8 cellular contexts compared by ENCODE assay signal in the genomic region with DNA sequence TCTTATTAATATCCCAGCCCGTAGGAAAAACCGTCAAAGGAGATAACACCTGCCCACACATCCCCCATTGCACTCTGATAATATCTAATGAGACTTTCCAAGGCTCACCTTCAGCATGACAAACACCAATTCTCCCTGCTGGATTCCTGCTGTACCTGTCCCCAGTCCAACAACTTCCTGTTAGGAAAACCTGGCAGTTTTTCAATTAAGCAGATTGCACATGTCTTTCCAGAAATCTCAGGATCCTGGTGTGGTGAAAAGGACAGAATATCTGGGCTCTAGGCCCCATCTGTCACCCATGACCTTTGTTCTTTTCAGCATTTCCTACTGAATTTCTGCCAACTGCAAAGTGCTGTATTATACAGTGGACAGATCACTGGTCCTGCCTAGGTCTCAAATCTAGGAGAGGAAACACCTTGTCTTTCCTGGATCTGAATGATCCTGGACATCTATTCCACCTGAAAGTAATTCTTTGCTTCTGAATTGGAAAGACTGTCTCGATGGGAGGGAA. TPM values are rescaled to one million over a fixed set of nuclear protein-coding genes. Genes with fewer than 3 reads are reported as not detected.
DNase-seq lines count a peak whose midpoint lies in the region; ATAC-seq, FAIRE-seq and TF ChIP-seq lines count a peak whose summit lies in the region.

No MANE protein-coding gene starts in this region.

- H3K4me1 ChIP-seq in OCI-LY3 (ENCODE audit: low read length) (peaks cover 23% of the 10 kb centered on the region), HepG2 (ENCODE audit: insufficient read depth, low read length) (peaks cover 9% of the 10 kb centered on the region), tibial artery (peaks cover 0 to 14% (median 9%) of the 10 kb centered on the region in 4 donors), Peyer's patch (peaks cover 0 to 23% (median 2%) of the 10 kb centered on the region in 4 donors)

- no peak overlapping the region for H3K4me3 Mint-ChIP-seq in activated naive CD4-positive, alpha-beta T cell treated with anti-CD3 and anti-CD28 coated beads, Interleukin-2, amount 50 U/mL, for 24 hours
- no peak overlapping the region for H3K4me3 Mint-ChIP-seq in activated naive CD4-positive, alpha-beta T cell treated with anti-CD3 and anti-CD28 coated beads for 36 hours

- TF ChIP-seq POLR2A in HepG2 (IDR thresholded peaks at IDR 0.05; ENCODE audit: insufficient read depth in 1 of 2, low read depth in 2 of 2, low read length in 2 of 2), result no peak
- TF ChIP-seq POLR2A in Peyer's patch (IDR thresholded peaks at IDR 0.05), result no peak

- no peak for TF ChIP-seq CTCF in OCI-LY3 (IDR thresholded peaks at IDR 0.05; ENCODE audit: low read depth, low read length)
- no peak for TF ChIP-seq CTCF in HepG2 (CRISPR knock-in tag; IDR thresholded peaks at IDR 0.05)
- TF ChIP-seq CTCF in tibial artery (IDR thresholded peaks at IDR 0.05), result no peak
- TF ChIP-seq CTCF in Peyer's patch (IDR thresholded peaks at IDR 0.05), result no peak

- POLR2A ChIA-PET in HepG2 (lab: Yijun Ruan, JAX), result no interaction called here

- CTCF ChIA-PET in activated naive CD4-positive, alpha-beta T cell treated with anti-CD3 and anti-CD28 coated beads for 36 hours (lab: Charles Lee), result interaction anchor here (1.4 kb wide), 1 partner anchor 211 kb away, joined by 7 read pairs; no protein-coding TSS in a partner anchor
- CTCF ChIA-PET in HepG2 (lab: Yijun Ruan, JAX; ENCODE audit: low intra/inter-chr PET ratio, low total read pairs), result interaction anchor here (1.7 to 4.1 kb wide), 5 partner anchors 439 to 516 kb away, joined by 10 to 82 read pairs (median 19); a partner anchor contains a TSS

- H3K9me3 ChIP-seq in OCI-LY3 (ENCODE audit: insufficient read depth, low read length) (no peaks in the 10 kb centered on the region), HepG2 (ENCODE audit: low read length) (no peaks in the 10 kb centered on the region), tibial artery (no peaks in the 10 kb centered on the region), Peyer's patch (no peaks in the 10 kb centered on the region)

- intact Hi-C loops in activated naive CD4-positive, alpha-beta T cell treated with anti-CD3 and anti-CD28 coated beads for 36 hours (cut with micrococcal nuclease), result loop anchor here (2.0 kb wide), 2 partner anchors 86 to 190 kb away; no protein-coding TSS in a partner anchor
- intact Hi-C loops in HepG2 (cut with micrococcal nuclease; ENCODE audit: unreplicated experiment) (no loop called here), tibial artery (cut with DNase I; ENCODE audit: low total_unique reads) (loop anchor here (2.0 to 10.0 kb wide), 3 partner anchors 438 to 584 kb away; a partner anchor contains a TSS)

- peak overlapping the region; percentile 80 for H2AFZ ChIP-seq in OCI-LY3 (ENCODE audit: low read depth, low read length)
- no peak overlapping the region for H2AFZ ChIP-seq in HepG2 (ENCODE audit: low read length)

- no peak for FAIRE-seq in HepG2 (lab: Jason Lieb, UNC)

- no peak for TF ChIP-seq RAD21 in HepG2 (CRISPR knock-in tag; IDR thresholded peaks at IDR 0.05)

- H3K9ac ChIP-seq in OCI-LY3 (ENCODE audit: low read length) (peak overlapping the region; percentile 68), HepG2 (ENCODE audit: insufficient read depth, low read depth, low read length) (no peak overlapping the region)

- TF ChIP-seq EP300 in HepG2 (IDR thresholded peaks at IDR 0.05; ENCODE audit: low read depth in 2 of 2, low read length in 2 of 2) (no peak), HepG2 (CRISPR knock-in tag; IDR thresholded peaks at IDR 0.05; ENCODE audit: borderline replicate concordance) (no peak)

- peaks cover 1% of the 10 kb centered on the region for H3K27me3 Mint-ChIP-seq in activated naive CD4-positive, alpha-beta T cell treated with anti-CD3 and anti-CD28 coated beads, Interleukin-2, amount 50 U/mL, for 24 hours
- peaks cover 5% of the 10 kb centered on the region for H3K27me3 Mint-ChIP-seq in activated naive CD4-positive, alpha-beta T cell treated with anti-CD3 and anti-CD28 coated beads for 36 hours (ENCODE audit: low read depth)

- H3K79me2 ChIP-seq in OCI-LY3 (ENCODE audit: low read length), result no peaks in the 10 kb centered on the region
- no peaks in the 10 kb centered on the region for H3K79me2 ChIP-seq in HepG2 (ENCODE audit: insufficient read depth, low read length)

- peak overlapping the region; percentile 72 for H3K4me3 ChIP-seq in OCI-LY3 (ENCODE audit: low read length)
- H3K4me3 ChIP-seq in HepG2 (replicated peaks in 1 of 3; ENCODE audit: insufficient read depth in 1 of 3, low read depth in 2 of 3, low read length in 3 of 3), result no peak overlapping the region
- H3K4me3 ChIP-seq in tibial artery, result peak overlapping the region in 1 of 2 donors; percentile 43
- no peak overlapping the region for H3K4me3 ChIP-seq in Peyer's patch

- H4K20me1 ChIP-seq in OCI-LY3 (ENCODE audit: insufficient read depth, low read length) (no peaks in the 10 kb centered on the region), HepG2 (ENCODE audit: insufficient read depth, low read length) (no peaks in the 10 kb centered on the region)

- H3K27ac ChIP-seq in OCI-LY3 (ENCODE audit: low read length), result no peak overlapping the region
- H3K27ac ChIP-seq in HepG2 (ENCODE audit: extremely low read length, insufficient read depth, low read length), result no peak overlapping the region
- H3K27ac ChIP-seq in tibial artery, result peak overlapping the region; percentile 48 to 57
- H3K27ac ChIP-seq in Peyer's patch, result peak overlapping the region in 1 of 4 donors; percentile 67

- H3K36me3 ChIP-seq in OCI-LY3 (replicated peaks; ENCODE audit: low read depth, low read length) (no peaks in the 10 kb centered on the region), HepG2 (replicated peaks in 1 of 2; ENCODE audit: control insufficient read depth in 1 of 2, insufficient read depth in 2 of 2, low read length in 2 of 2) (no peaks in the 10 kb centered on the region), tibial artery (no peaks in the 10 kb centered on the region), Peyer's patch (no peaks in the 10 kb centered on the region)

- H3K36me3 Mint-ChIP-seq in activated naive CD4-positive, alpha-beta T cell treated with anti-CD3 and anti-CD28 coated beads, Interleukin-2, amount 50 U/mL, for 24 hours, result no peaks in the 10 kb centered on the region
- H3K36me3 Mint-ChIP-seq in activated naive CD4-positive, alpha-beta T cell treated with anti-CD3 and anti-CD28 coated beads for 36 hours (ENCODE audit: low read depth), result no peaks in the 10 kb centered on the region

- H3K27me3 ChIP-seq in OCI-LY3 (ENCODE audit: low read depth, low read length) (no peaks in the 10 kb centered on the region), HepG2 (ENCODE audit: control insufficient read depth in 1 of 2, insufficient read depth in 2 of 2, low read length in 2 of 2) (peaks cover 0 to 8% of the 10 kb centered on the region in 2 experiments; a peak in 1 of 5 replicates), tibial artery (no peaks in the 10 kb centered on the region), Peyer's patch (no peaks in the 10 kb centered on the region)

- no TSS peak for BruUV-seq in HepG2 (replicated peaks; lab: Mats Ljungman, UMichigan)

- peaks cover 7% of the 10 kb centered on the region for H3K4me1 Mint-ChIP-seq in activated naive CD4-positive, alpha-beta T cell treated with anti-CD3 and anti-CD28 coated beads, Interleukin-2, amount 50 U/mL, for 24 hours
- H3K4me1 Mint-ChIP-seq in activated naive CD4-positive, alpha-beta T cell treated with anti-CD3 and anti-CD28 coated beads for 36 hours (ENCODE audit: low read depth), result peaks cover 7% of the 10 kb centered on the region

- H3K9me3 Mint-ChIP-seq in activated naive CD4-positive, alpha-beta T cell treated with anti-CD3 and anti-CD28 coated beads, Interleukin-2, amount 50 U/mL, for 24 hours, result no peaks in the 10 kb centered on the region
- no peaks in the 10 kb centered on the region for H3K9me3 Mint-ChIP-seq in activated naive CD4-positive, alpha-beta T cell treated with anti-CD3 and anti-CD28 coated beads for 36 hours

- DNase-seq in activated naive CD4-positive, alpha-beta T cell treated with anti-CD3 and anti-CD28 coated beads for 36 hours, result no peak
- DNase-seq in HepG2 (ENCODE audit: low spot score), result no peak
- DNase-seq in tibial artery, result no peak
- no peak for DNase-seq in HT-29 (ENCODE audit: low spot score)
- no peak for DNase-seq in Peyer's patch

- in situ Hi-C loops in HepG2 (cut with HindIII; ENCODE audit: extremely low pct_ligation_motif_present, low pct_unique_long_range_greater_than_20kb), result loop anchor here (5.0 kb wide), 1 partner anchor 497 kb away; no protein-coding TSS in a partner anchor

- H3K27ac Mint-ChIP-seq in activated naive CD4-positive, alpha-beta T cell treated with anti-CD3 and anti-CD28 coated beads, Interleukin-2, amount 50 U/mL, for 24 hours, result peak overlapping the region; percentile 23
- H3K27ac Mint-ChIP-seq in activated naive CD4-positive, alpha-beta T cell treated with anti-CD3 and anti-CD28 coated beads for 36 hours, result no peak overlapping the region

- H3K4me2 ChIP-seq in OCI-LY3 (ENCODE audit: low read length), result peak overlapping the region; percentile 89
- H3K4me2 ChIP-seq in HepG2 (ENCODE audit: low read depth, low read length), result peak overlapping the region; percentile 13; the same call in 1 of the 2 replicates

- ATAC-seq in HepG2 (peak; percentile 54), GM19035 (IDR thresholded peaks at IDR 0.05; ENCODE audit: unreplicated experiment) (no peak)

- WGBS in HepG2 (ENCODE audit: low lambda C conversion rate), result under 1% methylated on average over 3 of the region's 3 CpGs

RNA-seq across cellular contexts. Expression of a gene that starts 27.7 kb away (rescaled TPM):
- total RNA-seq in activated naive CD4-positive, alpha-beta T cell treated with anti-CD3 and anti-CD28 coated beads for 36 hours, result 10 to 100 TPM; 14.6 to 16.3 TPM
- 6.6 and 12.7 TPM in 2 replicates for total RNA-seq in HepG2 (2016; rRNA removed; fragmentation: Illumina TruSeq; extraction: Trizol)
- total RNA-seq in HepG2 (2016; cell fraction: cytosol; rRNA removed; fragmentation: Illumina TruSeq; extraction: Trizol; ENCODE audit: low read depth), result 4.0 and 6.3 TPM in 2 replicates
- 7.4 and 13.1 TPM in 2 replicates for total RNA-seq in HepG2 (2016; cell fraction: insoluble cytoplasmic fraction; rRNA removed; fragmentation: Illumina TruSeq; extraction: Trizol)
- total RNA-seq in HepG2 (2016; cell fraction: membrane; rRNA removed; fragmentation: Illumina TruSeq; extraction: Trizol), result 7.6 and 10.7 TPM in 2 replicates
- total RNA-seq in HepG2 (2016; cell fraction: nucleus; rRNA removed; fragmentation: Illumina TruSeq; extraction: Trizol), result 9.5 and 10.2 TPM in 2 replicates
- polyA plus RNA-seq in HepG2 (2011; rRNA removed), result 19.1 and 23.6 TPM in 2 replicates
- polyA plus RNA-seq in HepG2 (2011; cell fraction: cytosol; rRNA removed), result 14.8 and 15.9 TPM in 2 replicates
- 10.7 and 11.1 TPM in 2 replicates for polyA plus RNA-seq in HepG2 (2011; cell fraction: nucleus; rRNA removed)
- polyA plus RNA-seq in HepG2 (2012), result 7.9 and 12.4 TPM in 2 replicates
- 6.9 and 8.6 TPM in 2 replicates for polyA plus RNA-seq in HepG2 (2016; cell fraction: cytosol; fragmentation: Illumina TruSeq; extraction: Trizol; ENCODE audit: low read depth)
- polyA plus RNA-seq in HepG2 (2016; cell fraction: insoluble cytoplasmic fraction; fragmentation: Illumina TruSeq; extraction: Trizol; ENCODE audit: low read depth), result 21.9 and 26.4 TPM in 2 replicates
- polyA plus RNA-seq in HepG2 (2016; cell fraction: membrane; fragmentation: Illumina TruSeq; extraction: Trizol; ENCODE audit: low read depth), result 12.4 and 13.5 TPM in 2 replicates
- polyA plus RNA-seq in HepG2 (2016; cell fraction: nucleus; fragmentation: Illumina TruSeq; extraction: Trizol; ENCODE audit: insufficient read depth, low read depth), result 13.9 and 16.8 TPM in 2 replicates
- 13.1 and 15.6 TPM in 2 replicates for polyA minus RNA-seq in HepG2 (2011; rRNA and poly(A)+ RNA removed; ENCODE audit: low replicate concordance)
- 7.1 and 7.2 TPM in 2 replicates for polyA minus RNA-seq in HepG2 (2011; cell fraction: cytosol; rRNA and poly(A)+ RNA removed)
- polyA minus RNA-seq in HepG2 (2011; cell fraction: nucleus; rRNA and poly(A)+ RNA removed), result 7.9 and 9.2 TPM in 2 replicates
- total RNA-seq in HT-29 (2014; rRNA removed; shearing (Covaris generic)), result 7.1 and 8.7 TPM in 2 replicates
- total RNA-seq in Peyer's patch, result 10 to 100 TPM; 12.8 to 58.6 (median 26.2) TPM

Comparison
In these comparisons a context has a peak if more than half of its experiments do, and no peak if none do; other contexts are left out.
1. H3K27ac ChIP-seq: peak in tibial artery (2 of 2); none in OCI-LY3 (single experiment) and HepG2 (single experiment).